8 cellular contexts compared by ENCODE assay signal in the genomic region with DNA sequence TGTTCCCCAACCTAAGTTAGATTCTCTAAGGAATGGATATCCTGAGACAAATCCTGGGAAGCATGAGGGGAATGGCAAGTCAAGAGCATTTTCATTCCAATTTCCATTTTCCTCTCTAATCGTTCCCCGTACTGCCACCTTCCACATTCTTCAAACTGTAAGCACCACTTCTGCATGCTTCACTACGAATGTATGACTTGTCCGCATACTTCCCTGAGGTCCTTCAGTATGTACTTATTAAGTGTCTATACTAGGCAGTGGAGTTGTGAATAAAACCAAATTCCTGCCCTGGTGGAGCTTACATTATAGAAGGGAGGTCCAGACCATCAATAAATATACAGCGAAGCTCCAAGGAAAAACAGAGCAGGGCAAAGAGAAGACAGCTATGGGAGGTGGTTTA.
"Had no signal": no experiment of that assay in that cellular context is flagged by ENCODE, and none has a peak within 500 bp of the region (broad histone marks: within the 10 kb centered on the region; RNA-seq: fewer than 3 reads in every experiment).

No MANE protein-coding gene starts in this region.

- H3K4me3 Mint-ChIP-seq: GM23338, H9, IgD-negative memory B cell had no signal

- H3K4me1 Mint-ChIP-seq: GM23338, H9, IgD-negative memory B cell had no signal

- H3K27ac ChIP-seq: HL-60 had no signal

- H3K27me3 Mint-ChIP-seq: IgD-negative memory B cell had no signal

- H3K9me3 Mint-ChIP-seq: GM23338, H9 had no signal

- DNase-seq: H9 had no signal

- ATAC-seq: GM23338, HCT116, HepG2 had no signal

- H3K36me3 Mint-ChIP-seq: IgD-negative memory B cell had no signal

- H3K27ac Mint-ChIP-seq: GM23338, H9, IgD-negative memory B cell had no signal

- FAIRE-seq: H1, H54, HepG2 had no signal

- H3K4me3 ChIP-seq: GM23338 had no signal
